ENCODE assay signal across 9 cellular contexts in the genomic region with DNA sequence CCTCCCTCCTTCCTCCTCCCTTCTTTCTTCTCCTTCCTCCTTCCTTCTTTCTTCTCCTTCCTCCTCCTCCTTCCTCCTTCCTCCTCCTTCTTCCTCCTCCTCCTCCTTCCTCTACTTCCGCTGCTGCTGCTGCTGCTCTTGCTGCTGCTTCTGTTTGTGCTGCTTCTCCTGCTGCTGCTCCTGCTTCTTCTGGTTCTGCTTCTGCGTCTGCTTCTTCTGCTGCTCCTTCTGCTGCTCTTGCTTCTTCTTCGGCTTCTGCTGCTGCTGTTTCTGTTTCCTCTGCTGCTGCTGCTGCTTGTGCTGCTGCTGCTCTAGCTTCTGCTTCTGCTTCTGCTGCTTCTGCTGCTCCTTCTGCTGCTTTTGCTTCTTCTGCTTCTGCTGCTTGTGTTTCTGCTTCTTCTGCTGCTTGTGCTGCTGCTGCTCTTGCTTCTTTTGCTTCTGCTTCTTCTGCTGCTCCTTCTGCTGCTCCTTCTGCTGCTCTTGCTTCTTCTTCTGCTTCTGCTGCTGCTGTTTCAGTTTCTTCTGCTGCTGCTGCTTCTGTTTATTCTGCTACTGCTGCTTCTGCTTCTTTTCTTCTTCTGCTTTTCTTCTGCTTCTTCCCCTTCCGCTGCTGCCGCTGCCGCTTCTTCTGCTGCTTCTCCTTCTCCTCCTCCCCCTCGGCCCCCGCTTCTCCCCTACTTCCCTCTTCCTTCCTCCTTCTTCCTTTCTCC. TPM values are rescaled to one million over a fixed set of nuclear protein-coding genes. Genes with fewer than 3 reads are reported as not detected.
DNase-seq lines count a peak whose midpoint lies in the region; ATAC-seq lines count a peak whose summit lies in the region.
"Had no signal": no experiment of that assay in that cellular context is flagged by ENCODE, and none has a peak within 500 bp of the region (broad histone marks: within the 10 kb centered on the region; RNA-seq: fewer than 3 reads in every experiment).

No MANE protein-coding gene starts in this region.

- no peaks in the 10 kb centered on the region for H3K9me3 ChIP-seq in GM23248 (ENCODE audit: low read depth)
- H3K9me3 ChIP-seq: A549 had no signal

- H3K4me1 ChIP-seq in GM23248 (ENCODE audit: insufficient read depth): no peaks in the 10 kb centered on the region
- H3K4me1 ChIP-seq: A549 had no signal

- no peak overlapping the region for H3K4me3 ChIP-seq in GM23248
- H3K4me3 ChIP-seq: A549 had no signal

- peaks cover 71% of the 10 kb centered on the region for H3K36me3 Mint-ChIP-seq in activated CD4-positive, alpha-beta T cell treated with anti-CD3 and anti-CD28 coated beads, Interleukin-2, amount 10 ng/mL, durations not matched to agents 7 days and 5 days (ENCODE audit: low read depth)
- H3K36me3 Mint-ChIP-seq in effector memory CD8-positive, alpha-beta T cell (ENCODE audit: insufficient read depth): peaks cover 79% of the 10 kb centered on the region
- H3K36me3 Mint-ChIP-seq in stimulated activated naive CD8-positive, alpha-beta T cell treated with anti-CD3 and anti-CD28 coated beads, Interleukin-15, Interleukin-2, amounts not matched to agents 100 ng/mL and 50 ng/mL, for 24 hours (ENCODE audit: low read depth): peaks cover 65% of the 10 kb centered on the region

- no peaks in the 10 kb centered on the region for H3K27me3 ChIP-seq in GM23248 (replicated peaks; ENCODE audit: insufficient read depth)

- no peak overlapping the region for H2AFZ ChIP-seq in GM23248

- H3K4me3 Mint-ChIP-seq in activated CD4-positive, alpha-beta T cell treated with anti-CD3 and anti-CD28 coated beads, Interleukin-2, amount 10 ng/mL, durations not matched to agents 7 days and 5 days: peak overlapping the region; percentile 81
- H3K4me3 Mint-ChIP-seq in effector memory CD8-positive, alpha-beta T cell: peak overlapping the region; percentile 83 to 91
- peak overlapping the region; percentile 79 for H3K4me3 Mint-ChIP-seq in stimulated activated naive CD8-positive, alpha-beta T cell treated with anti-CD3 and anti-CD28 coated beads, Interleukin-15, Interleukin-2, amounts not matched to agents 100 ng/mL and 50 ng/mL, for 24 hours

- H4K20me1 ChIP-seq in GM23248 (ENCODE audit: insufficient read depth): no peaks in the 10 kb centered on the region

- H3K36me3 ChIP-seq in GM23248 (ENCODE audit: low read depth): peaks cover 64% of the 10 kb centered on the region

- H3K27me3 Mint-ChIP-seq in activated CD4-positive, alpha-beta T cell treated with anti-CD3 and anti-CD28 coated beads, Interleukin-2, amount 10 ng/mL, durations not matched to agents 7 days and 5 days: no peaks in the 10 kb centered on the region
- no peaks in the 10 kb centered on the region for H3K27me3 Mint-ChIP-seq in effector memory CD8-positive, alpha-beta T cell
- no peaks in the 10 kb centered on the region for H3K27me3 Mint-ChIP-seq in stimulated activated naive CD8-positive, alpha-beta T cell treated with anti-CD3 and anti-CD28 coated beads, Interleukin-15, Interleukin-2, amounts not matched to agents 100 ng/mL and 50 ng/mL, for 24 hours

- peak overlapping the region; percentile 93 for H3K27ac Mint-ChIP-seq in activated CD4-positive, alpha-beta T cell treated with anti-CD3 and anti-CD28 coated beads, Interleukin-2, amount 10 ng/mL, durations not matched to agents 7 days and 5 days
- peak overlapping the region; percentile 93 to 96 for H3K27ac Mint-ChIP-seq in effector memory CD8-positive, alpha-beta T cell
- peak overlapping the region; percentile 92 for H3K27ac Mint-ChIP-seq in stimulated activated naive CD8-positive, alpha-beta T cell treated with anti-CD3 and anti-CD28 coated beads, Interleukin-15, Interleukin-2, amounts not matched to agents 100 ng/mL and 50 ng/mL, for 24 hours

- H3K9me3 Mint-ChIP-seq in activated CD4-positive, alpha-beta T cell treated with anti-CD3 and anti-CD28 coated beads, Interleukin-2, amount 10 ng/mL, durations not matched to agents 7 days and 5 days: no peaks in the 10 kb centered on the region
- H3K9me3 Mint-ChIP-seq in effector memory CD8-positive, alpha-beta T cell: no peaks in the 10 kb centered on the region
- no peaks in the 10 kb centered on the region for H3K9me3 Mint-ChIP-seq in stimulated activated naive CD8-positive, alpha-beta T cell treated with anti-CD3 and anti-CD28 coated beads, Interleukin-15, Interleukin-2, amounts not matched to agents 100 ng/mL and 50 ng/mL, for 24 hours

- peaks cover 54% of the 10 kb centered on the region for H3K4me1 Mint-ChIP-seq in activated CD4-positive, alpha-beta T cell treated with anti-CD3 and anti-CD28 coated beads, Interleukin-2, amount 10 ng/mL, durations not matched to agents 7 days and 5 days
- H3K4me1 Mint-ChIP-seq in effector memory CD8-positive, alpha-beta T cell (ENCODE audit: low read depth in 2 of 2): peaks cover 23 to 41% of the 10 kb centered on the region in 2 donors
- peaks cover 44% of the 10 kb centered on the region for H3K4me1 Mint-ChIP-seq in stimulated activated naive CD8-positive, alpha-beta T cell treated with anti-CD3 and anti-CD28 coated beads, Interleukin-15, Interleukin-2, amounts not matched to agents 100 ng/mL and 50 ng/mL, for 24 hours (ENCODE audit: low read depth)

- H3K27ac ChIP-seq in GM23248: no peak overlapping the region
- H3K27ac ChIP-seq: A549 had no signal

- no peak overlapping the region for H3K4me2 ChIP-seq in GM23248 (ENCODE audit: unreplicated experiment)
- H3K4me2 ChIP-seq: A549 had no signal

- 93 to 95% methylated on average over 8 of the region's 8 CpGs for WGBS in GM23248 (ENCODE audit: low coverage in 1 of 2, low lambda C conversion rate in 2 of 2, missing lambda C conversion rate in 2 of 2), 2 experiments

- DNase-seq in activated CD4-positive, alpha-beta T cell treated with anti-CD3 and anti-CD28 coated beads, Interleukin-2, amount 10 ng/mL, durations not matched to agents 7 days and 5 days: peak; percentile 22
- DNase-seq in activated CD4-positive, alpha-beta T cell treated with anti-CD3 and anti-CD28 coated beads, Interleukin-2, amount 50 U/mL, for 48 hours: no peak
- peak; percentile 94 for DNase-seq in SKM-1 (lab: John Stamatoyannopoulos, UW; ENCODE audit: unreplicated experiment)
- DNase-seq in effector memory CD8-positive, alpha-beta T cell: no peak
- no peak for DNase-seq in NCI-H2107 (lab: John Stamatoyannopoulos, UW)
- no peak for DNase-seq in GM23248
- DNase-seq in cerebellar cortex (ENCODE audit: low spot score): no peak

- peak; percentile 59 for ATAC-seq in effector memory CD8-positive, alpha-beta T cell (replicated peaks)
- ATAC-seq: A549 had no signal

- POLR2A ChIA-PET in activated CD4-positive, alpha-beta T cell treated with anti-CD3 and anti-CD28 coated beads, Interleukin-2, amount 10 ng/mL, durations not matched to agents 7 days and 5 days (lab: Charles Lee): interaction anchor here (0.6 kb wide), 1 partner anchor 391 kb away, joined by 4 read pairs; a partner anchor contains a TSS

- H3K9ac ChIP-seq in GM23248: no peak overlapping the region

- in situ Hi-C loops in GM23248 (cut with MboI): loop anchor here (25.0 kb wide), 1 partner anchor 360 kb away; a partner anchor contains a TSS

- no peaks in the 10 kb centered on the region; the same call in 1 of the 2 replicates for H3F3A ChIP-seq in GM23248 (ENCODE audit: insufficient read depth)

- H3K79me2 ChIP-seq in GM23248 (ENCODE audit: insufficient read depth): peaks cover 50% of the 10 kb centered on the region

- CTCF ChIA-PET in activated CD4-positive, alpha-beta T cell treated with anti-CD3 and anti-CD28 coated beads, Interleukin-2, amount 10 ng/mL, durations not matched to agents 7 days and 5 days (lab: Charles Lee): interaction anchor here (1.0 kb wide), 1 partner anchor 10 kb away, joined by 3 read pairs; no protein-coding TSS in a partner anchor

- H3K9me2 ChIP-seq in GM23248 (ENCODE audit: insufficient read depth): no peaks in the 10 kb centered on the region

RNA-seq across cellular contexts. Expression of a gene that starts 8.6 kb away (rescaled TPM):
- 10 to 100 TPM; 58.1 to 62.8 TPM for total RNA-seq in activated CD4-positive, alpha-beta T cell treated with anti-CD3 and anti-CD28 coated beads, Interleukin-2, amount 10 ng/mL, durations not matched to agents 7 days and 5 days
- 46.8 and 69.3 TPM in 2 replicates for total RNA-seq in GM23248 (2014; rRNA removed; shearing (Covaris generic))
- polyA plus RNA-seq in GM23248 (2016; fragmentation: Nextera tagmentation; extraction: Ambion mirVana): 84.4 and 85.9 TPM in 2 replicates

RNA-seq across cellular contexts. Expression of a gene that starts 12.5 kb away (rescaled TPM):
- total RNA-seq in activated CD4-positive, alpha-beta T cell treated with anti-CD3 and anti-CD28 coated beads, Interleukin-2, amount 10 ng/mL, durations not matched to agents 7 days and 5 days: 10 to 100 TPM; 17.0 to 19.1 TPM
- 4.4 and 5.3 TPM in 2 replicates for total RNA-seq in GM23248 (2014; rRNA removed; shearing (Covaris generic))
- polyA plus RNA-seq in GM23248 (2016; fragmentation: Nextera tagmentation; extraction: Ambion mirVana): 6.3 and 7.6 TPM in 2 replicates

RNA-seq across cellular contexts. Expression of a gene that starts 59.1 kb away (rescaled TPM):
- under 1 TPM; 0.69 to 0.99 TPM for total RNA-seq in activated CD4-positive, alpha-beta T cell treated with anti-CD3 and anti-CD28 coated beads, Interleukin-2, amount 10 ng/mL, durations not matched to agents 7 days and 5 days
- total RNA-seq in GM23248 (2014; rRNA removed; shearing (Covaris generic)): under 0.01 and 0.86 TPM in 2 replicates
- 0.19 and 0.24 TPM in 2 replicates for polyA plus RNA-seq in GM23248 (2016; fragmentation: Nextera tagmentation; extraction: Ambion mirVana)

Comparison
In these comparisons a context has a peak if more than half of its experiments do, and no peak if none do; other contexts are left out.
1. DNase-seq: peak in activated CD4-positive, alpha-beta T cell treated with anti-CD3 and anti-CD28 coated beads, Interleukin-2, amount 10 ng/mL, durations not matched to agents 7 days and 5 days (single experiment) and SKM-1 (single experiment); none in activated CD4-positive, alpha-beta T cell treated with anti-CD3 and anti-CD28 coated beads, Interleukin-2, amount 50 U/mL, for 48 hours (0 of 2), effector memory CD8-positive, alpha-beta T cell (0 of 3), NCI-H2107 (single experiment), GM23248 (single experiment) and cerebellar cortex (single experiment).
2. Peak in every context shown above with its lines, with median percentiles within 50 percentile points of each other: H3K27ac Mint-ChIP-seq and H3K4me3 Mint-ChIP-seq.